In genomic region chr7:33191326-33191725, GRCh38 we compare ENCODE assay signal across 9 cellular contexts.
DNase-seq lines count a peak whose midpoint lies in the region; ATAC-seq and TF ChIP-seq lines count a peak whose summit lies in the region.
"Had no signal": no experiment of that assay in that cellular context is flagged by ENCODE, and none has a peak within 500 bp of the region (broad histone marks: within the 10 kb centered on the region; RNA-seq: fewer than 3 reads in every experiment).

No MANE protein-coding gene starts in this region.

- in situ Hi-C loops in transverse colon (cut with MboI; ENCODE audit: low pct_ligation_motif_present in 1 of 4, low pct_unique_long_range_greater_than_20kb in 1 of 4, low sequenced_read_pairs in 3 of 4), result loop anchor here in 1 of 4 donors (25.0 kb wide), 1 partner anchor 746 kb away; no protein-coding TSS in a partner anchor

- H3K36me3 ChIP-seq in H7 (replicated peaks; ENCODE audit: control insufficient read depth, insufficient read depth, low read length) (no peaks in the 10 kb centered on the region), lower lobe of right lung (no peaks in the 10 kb centered on the region), transverse colon (no peaks in the 10 kb centered on the region), left ventricle myocardium inferior (no peaks in the 10 kb centered on the region)
- H3K36me3 ChIP-seq: uterus had no signal

- no peaks in the 10 kb centered on the region for H3K9me3 ChIP-seq in lower lobe of right lung
- no peaks in the 10 kb centered on the region for H3K9me3 ChIP-seq in transverse colon
- peaks cover 4% of the 10 kb centered on the region for H3K9me3 ChIP-seq in left ventricle myocardium inferior (replicated peaks)
- H3K9me3 ChIP-seq: uterus had no signal

- intact Hi-C loops in lower lobe of right lung (cut with DNase I) (no loop called here), transverse colon (cut with DNase I; ENCODE audit: low total_unique reads) (no loop called here), left cardiac atrium (cut with DNase I) (no loop called here), left ventricle myocardium inferior (cut with micrococcal nuclease) (no loop called here)

- H3K27me3 ChIP-seq in H7 (ENCODE audit: control insufficient read depth, insufficient read depth, low read length) (no peaks in the 10 kb centered on the region), lower lobe of right lung (ENCODE audit: low read depth) (no peaks in the 10 kb centered on the region), transverse colon (no peaks in the 10 kb centered on the region), left ventricle myocardium inferior (ENCODE audit: low read depth) (no peaks in the 10 kb centered on the region)
- H3K27me3 ChIP-seq: uterus had no signal

- ATAC-seq in GM18870 (IDR thresholded peaks at IDR 0.05; ENCODE audit: unreplicated experiment) (peak; percentile 71), lower lobe of right lung (peak; percentile 62 to 65), left cardiac atrium (no peak)

- H3K27ac ChIP-seq in lower lobe of right lung (no peak overlapping the region), transverse colon (no peak overlapping the region), left ventricle myocardium inferior (replicated peaks) (no peak overlapping the region)
- H3K27ac ChIP-seq: uterus had no signal

- no peak for TF ChIP-seq POLR2A in transverse colon (IDR thresholded peaks at IDR 0.05)

- no peak for TF ChIP-seq EP300 in transverse colon (IDR thresholded peaks at IDR 0.05; ENCODE audit: low read depth)

- H3K4me3 ChIP-seq in H7 (ENCODE audit: insufficient read depth, low read depth, low read length) (no peak overlapping the region), lower lobe of right lung (no peak overlapping the region), transverse colon (no peak overlapping the region), left ventricle myocardium inferior (no peak overlapping the region)
- H3K4me3 ChIP-seq: uterus had no signal

- no peaks in the 10 kb centered on the region for H3K4me1 ChIP-seq in lower lobe of right lung
- peaks cover 0 to 5% (median 0%) of the 10 kb centered on the region in 4 donors for H3K4me1 ChIP-seq in transverse colon
- peaks cover 4% of the 10 kb centered on the region for H3K4me1 ChIP-seq in left ventricle myocardium inferior
- H3K4me1 ChIP-seq: uterus had no signal

- TF ChIP-seq CTCF in lower lobe of right lung (IDR thresholded peaks at IDR 0.05), result no peak
- no peak for TF ChIP-seq CTCF in transverse colon (IDR thresholded peaks at IDR 0.05)
- TF ChIP-seq CTCF in left ventricle myocardium inferior (IDR thresholded peaks at IDR 0.05; ENCODE audit: borderline replicate concordance), result no peak

- peak; percentile 57 for DNase-seq in H7
- peak; percentile 74 for DNase-seq in NCI-H2029 (lab: John Stamatoyannopoulos, UW)
- no peak for DNase-seq in lower lobe of right lung
- no peak for DNase-seq in transverse colon
- no peak for DNase-seq in activated gamma-delta T cell (lab: John Stamatoyannopoulos, UW)
- DNase-seq in left cardiac atrium, result no peak
- no peak for DNase-seq in left ventricle myocardium inferior
- DNase-seq: uterus had no signal

Comparison
In these comparisons a context has a peak if more than half of its experiments do, and no peak if none do; other contexts are left out.
1. ATAC-seq: peak in GM18870 (single experiment) and lower lobe of right lung (2 of 2); none in left cardiac atrium (0 of 2).
2. DNase-seq: peak in H7 (single experiment) and NCI-H2029 (single experiment); none in lower lobe of right lung (single experiment), transverse colon (single experiment), activated gamma-delta T cell (single experiment), left cardiac atrium (single experiment) and left ventricle myocardium inferior (single experiment).